ENCODE assay signal across 10 cellular contexts in the genomic region with DNA sequence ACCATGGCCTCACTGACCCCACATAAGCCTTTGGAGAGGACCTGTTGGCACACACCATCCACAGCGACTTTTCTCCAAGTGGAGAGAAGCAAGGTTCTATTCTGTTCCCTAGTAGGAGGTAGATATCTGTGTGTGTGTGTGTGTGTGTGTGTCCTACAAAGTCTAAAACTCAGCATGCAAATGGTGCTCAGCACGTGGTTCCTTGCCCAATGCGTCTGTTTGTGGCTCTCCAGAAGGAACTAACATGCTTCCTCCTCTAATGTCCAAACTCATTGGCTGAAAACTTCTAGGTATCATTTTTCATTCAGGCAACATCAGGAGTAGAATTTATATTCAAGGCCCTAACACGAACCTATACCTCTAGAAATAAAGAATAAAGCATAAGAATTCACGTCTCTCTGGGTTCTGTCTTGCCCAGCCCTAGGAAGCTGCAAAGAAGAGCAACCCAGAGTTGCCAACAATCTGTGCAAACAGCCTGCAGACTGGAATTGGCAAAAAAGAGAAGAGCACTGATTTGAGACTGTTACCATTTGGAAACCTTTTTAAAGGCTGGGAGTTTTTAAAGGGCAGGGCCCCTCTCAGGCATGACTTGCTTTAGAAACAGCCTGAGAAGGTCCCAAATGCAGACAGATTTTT. TPM values are rescaled to one million over a fixed set of nuclear protein-coding genes. Genes with fewer than 3 reads are reported as not detected.
DNase-seq lines count a peak whose midpoint lies in the region; ATAC-seq and TF ChIP-seq lines count a peak whose summit lies in the region.
"Had no signal": no experiment of that assay in that cellular context is flagged by ENCODE, and none has a peak within 500 bp of the region (broad histone marks: within the 10 kb centered on the region; RNA-seq: fewer than 3 reads in every experiment).

No MANE protein-coding gene starts in this region.

- H3K18ac ChIP-seq in mesendoderm (ENCODE audit: low read length) = no peak overlapping the region

- H2AK5ac ChIP-seq in mesendoderm (ENCODE audit: low read length) = no peak overlapping the region

- intact Hi-C loops in dorsolateral prefrontal cortex (cut with DNase I) = no loop called here

- H2BK15ac ChIP-seq in mesendoderm (replicated peaks; ENCODE audit: low read depth) = no peak overlapping the region

- no peak overlapping the region for H2BK5ac ChIP-seq in mesendoderm (ENCODE audit: low read length)

- H3K23ac ChIP-seq in mesendoderm (ENCODE audit: low read length) = no peak overlapping the region

- no CpG with 5 or more reads among the region's 5 CpGs for WGBS in mesendoderm (ENCODE audit: extremely low coverage, insufficient coverage, low lambda C conversion rate)

- peaks cover 1% of the 10 kb centered on the region for H3K36me3 ChIP-seq in mesendoderm (ENCODE audit: control insufficient read depth, insufficient read depth, low read length)

- H3K79me1 ChIP-seq in mesendoderm (ENCODE audit: low read length) = peaks cover 2% of the 10 kb centered on the region

- ATAC-seq in GM18907 (IDR thresholded peaks at IDR 0.05; ENCODE audit: unreplicated experiment) = no peak

- H3K4me3 ChIP-seq in dorsolateral prefrontal cortex (no peak overlapping the region), mesendoderm (ENCODE audit: low read length) (no peak overlapping the region)
- H3K4me3 ChIP-seq: hepatocyte had no signal

- no peak for TF ChIP-seq CTCF in dorsolateral prefrontal cortex (IDR thresholded peaks at IDR 0.05 in 54 of 56, conservative IDR thresholded peaks at IDR 0.05 in 2 of 56; ENCODE audit: low read depth in 1 of 56, partially characterized antibody in 56 of 56)

- no peak overlapping the region for H3K9ac ChIP-seq in mesendoderm (ENCODE audit: low read length)

- H3K27ac ChIP-seq in dorsolateral prefrontal cortex (peak overlapping the region in 52 of 59 donors; percentile 2 to 83 (median 66)), mesendoderm (ENCODE audit: low read depth, low read length) (no peak overlapping the region)
- H3K27ac ChIP-seq: hepatocyte had no signal

- no peak overlapping the region for H2BK120ac ChIP-seq in mesendoderm (ENCODE audit: low read depth, low read length)

- H3K79me2 ChIP-seq in mesendoderm (ENCODE audit: control insufficient read depth, insufficient read depth, low read length) = no peaks in the 10 kb centered on the region

- H3K4me1 ChIP-seq in mesendoderm (ENCODE audit: control insufficient read depth, low read depth, low read length) = no peaks in the 10 kb centered on the region

- no peak overlapping the region for H4K8ac ChIP-seq in mesendoderm (ENCODE audit: low read depth, low read length)

- no peaks in the 10 kb centered on the region for H3K27me3 ChIP-seq in dorsolateral prefrontal cortex
- H3K27me3 ChIP-seq in mesendoderm (ENCODE audit: insufficient read depth, low read length, poor library complexity) = no peaks in the 10 kb centered on the region
- H3K27me3 ChIP-seq: hepatocyte had no signal

- no peak overlapping the region for H3K56ac ChIP-seq in mesendoderm (ENCODE audit: low read length)

- H4K5ac ChIP-seq in mesendoderm (ENCODE audit: low read length) = no peak overlapping the region

- H3K4ac ChIP-seq in mesendoderm (ENCODE audit: low read depth, low read length) = no peak overlapping the region

- H3K4me2 ChIP-seq in mesendoderm (ENCODE audit: low read length) = no peak overlapping the region
- H3K4me2 ChIP-seq: hepatocyte had no signal

- peak; percentile 57 for DNase-seq in GF-D8 (lab: John Stamatoyannopoulos, UW)
- DNase-seq in NOMO-1 treated with DMSO at 0.1 percent for 48 hours (lab: John Stamatoyannopoulos, UW; ENCODE audit: unreplicated experiment) = peak; percentile 80
- DNase-seq in dorsolateral prefrontal cortex = peak in 3 of 10 donors; percentile 52 to 64 (median 58)
- peak; percentile 75 for DNase-seq in pons (ENCODE audit: low spot score)
- no peak for DNase-seq in mesendoderm
- DNase-seq in H4 (ENCODE audit: low spot score) = no peak
- DNase-seq in HCEC 1CT = no peak
- DNase-seq: NCI-H2171 had no signal

RNA-seq across cellular contexts. Expression of gene MAP3K14, which starts 25.5 kb away (rescaled TPM):
- total RNA-seq in dorsolateral prefrontal cortex = 10 to 100 TPM in 53 of 120 experiments, 1 to 10 TPM in 67; 5.4 to 21.7 (median 9.8) TPM
- polyA plus RNA-seq in mesendoderm (2013, experiment 1 of 2) = 1.6 TPM
- 2.0 TPM for polyA plus RNA-seq in mesendoderm (2013, experiment 2 of 2)
- total RNA-seq in H4 (2014; rRNA removed; shearing (Covaris generic)) = 4.3 and 4.6 TPM in 2 replicates

RNA-seq across cellular contexts. Expression of gene SPATA32, which starts 29.4 kb away (rescaled TPM):
- under 1 TPM in 9 of 120 experiments, not detected in 111; 0.26 to 0.63 (median 0.35) TPM for total RNA-seq in dorsolateral prefrontal cortex
- polyA plus RNA-seq in mesendoderm (2013, experiment 1 of 2) = not detected
- polyA plus RNA-seq in mesendoderm (2013, experiment 2 of 2) = not detected
- total RNA-seq in H4 (2014; rRNA removed; shearing (Covaris generic)) = 0.21 TPM in 1 of 2 replicates, not detected in the other
- total RNA-seq: hepatocyte had no signal

Comparison
In these comparisons a context has a peak if more than half of its experiments do, and no peak if none do; other contexts are left out.
1. DNase-seq: peak in GF-D8 (single experiment), NOMO-1 treated with DMSO at 0.1 percent for 48 hours (single experiment) and pons (single experiment); none in mesendoderm (single experiment), H4 (single experiment) and HCEC 1CT (single experiment).